Comparison of ENCODE assay signal across 8 cellular contexts in genomic region chr4:35934370-35934981, GRCh38.
DNase-seq lines count a peak whose midpoint lies in the region; ATAC-seq and TF ChIP-seq lines count a peak whose summit lies in the region.

No MANE protein-coding gene starts in this region.

- peak; percentile 63 for ATAC-seq in GM21529 (IDR thresholded peaks at IDR 0.05; ENCODE audit: unreplicated experiment)

- TF ChIP-seq CTCF in AG09319 (IDR thresholded peaks at IDR 0.05; ENCODE audit: low read depth, low read length): peak; percentile 30

- no peak for TF ChIP-seq POLR2A in erythroblast (IDR thresholded peaks at IDR 0.05; ENCODE audit: low read length)

- DNase-seq in AG09319 (ENCODE audit: extremely low read depth, low read depth) (no peak), NCI-H774 (lab: John Stamatoyannopoulos, UW) (peak; percentile 32), erythroblast (lab: John Stamatoyannopoulos, UW) (peak; percentile 19 to 46), renal cortical epithelial cell (ENCODE audit: low read depth) (peak; percentile 29), NCI-H2107 (lab: John Stamatoyannopoulos, UW) (no peak), DMS79 treated with DMSO at 0.1 percent for 48 hours (lab: John Stamatoyannopoulos, UW) (no peak), GOT3 (lab: John Stamatoyannopoulos, UW) (no peak)

Comparison
In these comparisons a context has a peak if more than half of its experiments do, and no peak if none do; other contexts are left out.
1. DNase-seq: peak in NCI-H774 (single experiment), erythroblast (2 of 2) and renal cortical epithelial cell (single experiment); none in AG09319 (single experiment), NCI-H2107 (single experiment), DMS79 treated with DMSO at 0.1 percent for 48 hours (single experiment) and GOT3 (single experiment).